Comparison of ENCODE assay signal across 11 cellular contexts in genomic region chr14:23299186-23299521, GRCh38. TPM values are rescaled to one million over a fixed set of nuclear protein-coding genes. Genes with fewer than 3 reads are reported as not detected.
DNase-seq lines count a peak whose midpoint lies in the region; ATAC-seq, FAIRE-seq and TF ChIP-seq lines count a peak whose summit lies in the region.
"Had no signal": no experiment of that assay in that cellular context is flagged by ENCODE, and none has a peak within 500 bp of the region (broad histone marks: within the 10 kb centered on the region; RNA-seq: fewer than 3 reads in every experiment).

No MANE protein-coding gene starts in this region.

- peak overlapping the region; percentile 100 for H3K4me3 Mint-ChIP-seq in activated CD4-positive, alpha-beta T cell treated with anti-CD3 and anti-CD28 coated beads for 36 hours
- peak overlapping the region; percentile 36 for H3K4me3 Mint-ChIP-seq in activated naive CD8-positive, alpha-beta T cell treated with anti-CD3 and anti-CD28 coated beads, Interleukin-2, amount 50 U/mL, for 24 hours

- peaks cover 2% of the 10 kb centered on the region for H3K9me3 Mint-ChIP-seq in activated CD4-positive, alpha-beta T cell treated with anti-CD3 and anti-CD28 coated beads for 36 hours (ENCODE audit: low read depth)
- no peaks in the 10 kb centered on the region for H3K9me3 Mint-ChIP-seq in activated naive CD8-positive, alpha-beta T cell treated with anti-CD3 and anti-CD28 coated beads, Interleukin-2, amount 50 U/mL, for 24 hours

- no peak for ATAC-seq in activated CD4-positive, alpha-beta T cell treated with anti-CD3 and anti-CD28 coated beads for 36 hours
- no peak for ATAC-seq in activated naive CD8-positive, alpha-beta T cell treated with anti-CD3 and anti-CD28 coated beads, Interleukin-2, amount 50 U/mL, for 24 hours
- no peak for ATAC-seq in GM18867 (IDR thresholded peaks at IDR 0.05; ENCODE audit: unreplicated experiment)

- dilution Hi-C loops in keratinocyte (cut with MboI; ENCODE audit: extremely low pct_ligation_motif_present, low sequenced_read_pairs) = no loop called here

- no peaks in the 10 kb centered on the region for H3K36me3 ChIP-seq in keratinocyte (ENCODE audit: control insufficient read depth in 2 of 2, extremely low read depth in 1 of 2, insufficient read depth in 2 of 2, low read length in 2 of 2)
- H3K36me3 ChIP-seq in subcutaneous abdominal adipose tissue (ENCODE audit: control insufficient read depth in 5 of 5, insufficient read depth in 5 of 5, low read length in 5 of 5) = peaks cover 6 to 24% (median 12%) of the 10 kb centered on the region in 5 donors
- H3K36me3 ChIP-seq: ovary had no signal

- no peak for TF ChIP-seq CTCF in keratinocyte (optimal IDR thresholded peaks at IDR 0.05 in 1 of 3, IDR thresholded peaks at IDR 0.05 in 1 of 3, conservative IDR thresholded peaks at IDR 0.05 in 1 of 3; ENCODE audit: extremely low read depth in 1 of 3, insufficient read depth in 2 of 3, low read length in 3 of 3)

- no peaks in the 10 kb centered on the region for H3K27me3 ChIP-seq in keratinocyte (ENCODE audit: control insufficient read depth, extremely low read depth, insufficient read depth, low read length)
- H3K27me3 ChIP-seq in subcutaneous abdominal adipose tissue (ENCODE audit: control insufficient read depth in 5 of 5, insufficient read depth in 4 of 5, low read length in 5 of 5) = no peaks in the 10 kb centered on the region
- H3K27me3 ChIP-seq: ovary had no signal

- POLR2A ChIA-PET in activated CD4-positive, alpha-beta T cell treated with anti-CD3 and anti-CD28 coated beads for 36 hours (lab: Charles Lee) = no interaction called here

- H3K9ac ChIP-seq in keratinocyte (ENCODE audit: control insufficient read depth, extremely low read depth, insufficient read depth, low read length) (peak overlapping the region; percentile 40), subcutaneous abdominal adipose tissue (ENCODE audit: low read length in 5 of 5) (no peak overlapping the region)

- H3K4me3 ChIP-seq in keratinocyte (ENCODE audit: control insufficient read depth in 2 of 3, extremely low read depth in 1 of 3, insufficient read depth in 2 of 3, low read depth in 1 of 3, low read length in 3 of 3) (no peak overlapping the region), subcutaneous abdominal adipose tissue (ENCODE audit: low read depth in 1 of 5, low read length in 5 of 5) (no peak overlapping the region)
- H3K4me3 ChIP-seq: ovary had no signal

- H3K9me3 ChIP-seq in keratinocyte (ENCODE audit: control insufficient read depth, low read depth, low read length) (no peaks in the 10 kb centered on the region), subcutaneous abdominal adipose tissue (ENCODE audit: control insufficient read depth in 5 of 5, low read length in 5 of 5) (no peaks in the 10 kb centered on the region)
- H3K9me3 ChIP-seq: ovary had no signal

- CTCF ChIA-PET in activated CD4-positive, alpha-beta T cell treated with anti-CD3 and anti-CD28 coated beads for 36 hours (lab: Charles Lee) = interaction anchor here (1.0 to 12.8 kb wide), 3 partner anchors 23 to 228 kb away, joined by 3 to 173 read pairs (median 4); partner anchors contain the start of gene PABPN1

- peak overlapping the region; percentile 100 for H3K4me2 ChIP-seq in keratinocyte (ENCODE audit: control insufficient read depth, extremely low read depth, insufficient read depth, low read depth, low read length)

- H3K27me3 Mint-ChIP-seq in activated CD4-positive, alpha-beta T cell treated with anti-CD3 and anti-CD28 coated beads for 36 hours = no peaks in the 10 kb centered on the region
- no peaks in the 10 kb centered on the region for H3K27me3 Mint-ChIP-seq in activated naive CD8-positive, alpha-beta T cell treated with anti-CD3 and anti-CD28 coated beads, Interleukin-2, amount 50 U/mL, for 24 hours

- no peak overlapping the region for H3K27ac Mint-ChIP-seq in activated CD4-positive, alpha-beta T cell treated with anti-CD3 and anti-CD28 coated beads for 36 hours
- peak overlapping the region; percentile 46 for H3K27ac Mint-ChIP-seq in activated naive CD8-positive, alpha-beta T cell treated with anti-CD3 and anti-CD28 coated beads, Interleukin-2, amount 50 U/mL, for 24 hours

- H3K79me2 ChIP-seq in keratinocyte (ENCODE audit: control insufficient read depth, insufficient read depth, low read length) = no peaks in the 10 kb centered on the region

- H3K4me1 Mint-ChIP-seq in activated CD4-positive, alpha-beta T cell treated with anti-CD3 and anti-CD28 coated beads for 36 hours = peaks cover 30% of the 10 kb centered on the region
- peaks cover 33% of the 10 kb centered on the region for H3K4me1 Mint-ChIP-seq in activated naive CD8-positive, alpha-beta T cell treated with anti-CD3 and anti-CD28 coated beads, Interleukin-2, amount 50 U/mL, for 24 hours

- FAIRE-seq in keratinocyte (lab: Jason Lieb, UNC) = no peak
- FAIRE-seq: A204.1 had no signal

- H3K4me1 ChIP-seq in keratinocyte (ENCODE audit: control insufficient read depth, extremely low read depth, insufficient read depth, low read length) (peaks cover 35% of the 10 kb centered on the region), subcutaneous abdominal adipose tissue (ENCODE audit: control insufficient read depth in 5 of 5, insufficient read depth in 5 of 5, low read length in 5 of 5) (peaks cover 8 to 51% (median 39%) of the 10 kb centered on the region in 5 donors)

- intact Hi-C loops in activated CD4-positive, alpha-beta T cell treated with anti-CD3 and anti-CD28 coated beads for 36 hours (cut with DNase I, micrococcal nuclease) = no loop called here

- no peak overlapping the region for H2AFZ ChIP-seq in keratinocyte (ENCODE audit: control insufficient read depth, low read length)

- peaks cover 19% of the 10 kb centered on the region for H3K36me3 Mint-ChIP-seq in activated CD4-positive, alpha-beta T cell treated with anti-CD3 and anti-CD28 coated beads for 36 hours (ENCODE audit: low read depth)
- peaks cover 7% of the 10 kb centered on the region for H3K36me3 Mint-ChIP-seq in activated naive CD8-positive, alpha-beta T cell treated with anti-CD3 and anti-CD28 coated beads, Interleukin-2, amount 50 U/mL, for 24 hours (ENCODE audit: low read depth)

- H3K27ac ChIP-seq in keratinocyte (ENCODE audit: control insufficient read depth, insufficient read depth, low read length) (peak overlapping the region; percentile 91), subcutaneous abdominal adipose tissue (ENCODE audit: low read depth, low read length) (peak overlapping the region; percentile 92)
- H3K27ac ChIP-seq: ovary had no signal

- no peaks in the 10 kb centered on the region for H3K9me1 ChIP-seq in keratinocyte (ENCODE audit: control insufficient read depth, extremely low read depth, insufficient read depth, low read length)

- DNase-seq in activated CD4-positive, alpha-beta T cell treated with anti-CD3 and anti-CD28 coated beads for 36 hours = no peak
- DNase-seq in activated CD4-positive, alpha-beta T cell treated with anti-CD3 and anti-CD28 coated beads, Interleukin-2, amount 50 U/mL, for 1 hour = no peak
- no peak for DNase-seq in activated naive CD8-positive, alpha-beta T cell treated with anti-CD3 and anti-CD28 coated beads, Interleukin-2, amount 50 U/mL, for 24 hours
- DNase-seq in keratinocyte (ENCODE audit: low read depth, low spot score) (no peak), UCSD-AML1 (lab: John Stamatoyannopoulos, UW; ENCODE audit: unreplicated experiment) (no peak), inferior parietal cortex (ENCODE audit: extremely low spot score) (no peak)
- DNase-seq: NCI-H510A had no signal

- no peaks in the 10 kb centered on the region for H4K20me1 ChIP-seq in keratinocyte (ENCODE audit: control insufficient read depth, extremely low read depth, insufficient read depth, low read length)

RNA-seq across cellular contexts. Expression of gene PPP1R3E, which starts 3.5 kb away (rescaled TPM):
- total RNA-seq in activated CD4-positive, alpha-beta T cell treated with anti-CD3 and anti-CD28 coated beads for 36 hours = 10 to 100 TPM; 30.9 to 44.6 TPM
- polyA plus RNA-seq in keratinocyte = 1.6 to 2.5 TPM (median 1.9 TPM) in 3 replicates
- polyA plus RNA-seq in keratinocyte (2011; ENCODE audit: low read depth) = 0.97 TPM
- polyA plus RNA-seq in keratinocyte (2011; cell fraction: cytosol; rRNA removed) = 0.55 and 0.56 TPM in 2 replicates
- polyA plus RNA-seq in keratinocyte (2011; cell fraction: nucleus; rRNA removed) = 8.6 and 11.6 TPM in 2 replicates
- 0.95 and 5.5 TPM in 2 replicates for polyA plus RNA-seq in keratinocyte (2012; ENCODE audit: low replicate concordance)
- polyA minus RNA-seq in keratinocyte = 0.95 to 1.4 TPM (median 0.96 TPM) in 3 replicates
- polyA minus RNA-seq in keratinocyte (2011; cell fraction: cytosol; rRNA and poly(A)+ RNA removed) = 4.8 TPM
- polyA minus RNA-seq in keratinocyte (2011; cell fraction: nucleus; rRNA and poly(A)+ RNA removed) = 0.53 and 1.4 TPM in 2 replicates

RNA-seq across cellular contexts. Expression of gene BCL2L2, which starts 7.5 kb away (rescaled TPM):
- total RNA-seq in activated CD4-positive, alpha-beta T cell treated with anti-CD3 and anti-CD28 coated beads for 36 hours = 1 to 10 TPM in 1 of 2 experiments, under 1 TPM in 1; 0.73 to 1.2 TPM
- 24.0 to 45.7 TPM (median 33.9 TPM) in 3 replicates for polyA plus RNA-seq in keratinocyte
- 9.2 TPM for polyA plus RNA-seq in keratinocyte (2011; ENCODE audit: low read depth)
- 32.4 and 34.0 TPM in 2 replicates for polyA plus RNA-seq in keratinocyte (2011; cell fraction: cytosol; rRNA removed)
- 76.1 and 82.5 TPM in 2 replicates for polyA plus RNA-seq in keratinocyte (2011; cell fraction: nucleus; rRNA removed)
- 34.2 and 35.4 TPM in 2 replicates for polyA plus RNA-seq in keratinocyte (2012; ENCODE audit: low replicate concordance)
- 16.9 to 23.8 TPM (median 19.7 TPM) in 3 replicates for polyA minus RNA-seq in keratinocyte
- 10.7 TPM for polyA minus RNA-seq in keratinocyte (2011; cell fraction: cytosol; rRNA and poly(A)+ RNA removed)
- polyA minus RNA-seq in keratinocyte (2011; cell fraction: nucleus; rRNA and poly(A)+ RNA removed) = 20.2 and 30.0 TPM in 2 replicates

RNA-seq across cellular contexts. Expression of gene HOMEZ, which starts 13.2 kb away (rescaled TPM):
- total RNA-seq in activated CD4-positive, alpha-beta T cell treated with anti-CD3 and anti-CD28 coated beads for 36 hours = 10 to 100 TPM; 13.7 to 17.5 TPM
- polyA plus RNA-seq in keratinocyte = 31.9 to 39.1 TPM (median 34.1 TPM) in 3 replicates
- 3.4 TPM for polyA plus RNA-seq in keratinocyte (2011; ENCODE audit: low read depth)
- polyA plus RNA-seq in keratinocyte (2011; cell fraction: cytosol; rRNA removed) = 38.0 and 42.0 TPM in 2 replicates
- 51.0 and 59.6 TPM in 2 replicates for polyA plus RNA-seq in keratinocyte (2011; cell fraction: nucleus; rRNA removed)
- polyA plus RNA-seq in keratinocyte (2012; ENCODE audit: low replicate concordance) = 8.5 and 18.4 TPM in 2 replicates
- polyA minus RNA-seq in keratinocyte = 49.8 to 80.6 TPM (median 62.1 TPM) in 3 replicates
- polyA minus RNA-seq in keratinocyte (2011; cell fraction: cytosol; rRNA and poly(A)+ RNA removed) = 33.6 TPM
- polyA minus RNA-seq in keratinocyte (2011; cell fraction: nucleus; rRNA and poly(A)+ RNA removed) = 16.6 and 25.3 TPM in 2 replicates

RNA-seq across cellular contexts. Expression of gene PABPN1, which starts 22.1 kb away (rescaled TPM):
- total RNA-seq in activated CD4-positive, alpha-beta T cell treated with anti-CD3 and anti-CD28 coated beads for 36 hours = 100 to 1,000 TPM; 237 to 338 TPM
- polyA plus RNA-seq in keratinocyte = 168 to 185 TPM (median 173 TPM) in 3 replicates
- 167 TPM for polyA plus RNA-seq in keratinocyte (2011; ENCODE audit: low read depth)
- polyA plus RNA-seq in keratinocyte (2011; cell fraction: cytosol; rRNA removed) = 93.9 and 125 TPM in 2 replicates
- polyA plus RNA-seq in keratinocyte (2011; cell fraction: nucleus; rRNA removed) = 386 and 417 TPM in 2 replicates
- polyA plus RNA-seq in keratinocyte (2012; ENCODE audit: low replicate concordance) = 94.2 and 106 TPM in 2 replicates
- 45.9 to 65.9 TPM (median 55.4 TPM) in 3 replicates for polyA minus RNA-seq in keratinocyte
- polyA minus RNA-seq in keratinocyte (2011; cell fraction: cytosol; rRNA and poly(A)+ RNA removed) = 53.5 TPM
- 32.5 and 62.2 TPM in 2 replicates for polyA minus RNA-seq in keratinocyte (2011; cell fraction: nucleus; rRNA and poly(A)+ RNA removed)

RNA-seq across cellular contexts. Expression of gene SLC22A17, which starts 53.5 kb away (rescaled TPM):
- total RNA-seq in activated CD4-positive, alpha-beta T cell treated with anti-CD3 and anti-CD28 coated beads for 36 hours = 1 to 10 TPM; 4.7 to 5.3 TPM
- polyA plus RNA-seq in keratinocyte = 0.76 to 2.1 TPM (median 1.2 TPM) in 3 replicates
- polyA plus RNA-seq in keratinocyte (2011; ENCODE audit: low read depth) = 0.69 TPM
- 0.34 and 0.60 TPM in 2 replicates for polyA plus RNA-seq in keratinocyte (2011; cell fraction: cytosol; rRNA removed)
- 2.7 and 3.6 TPM in 2 replicates for polyA plus RNA-seq in keratinocyte (2011; cell fraction: nucleus; rRNA removed)
- polyA plus RNA-seq in keratinocyte (2012; ENCODE audit: low replicate concordance) = 1.7 and 2.8 TPM in 2 replicates
- polyA minus RNA-seq in keratinocyte = 0.99 to 1.4 TPM (median 1.2 TPM) in 3 replicates
- 0.96 TPM for polyA minus RNA-seq in keratinocyte (2011; cell fraction: cytosol; rRNA and poly(A)+ RNA removed)
- polyA minus RNA-seq in keratinocyte (2011; cell fraction: nucleus; rRNA and poly(A)+ RNA removed) = 2.5 and 3.3 TPM in 2 replicates
